Comparison of ENCODE assay signal across 24 cellular contexts in the genomic region with DNA sequence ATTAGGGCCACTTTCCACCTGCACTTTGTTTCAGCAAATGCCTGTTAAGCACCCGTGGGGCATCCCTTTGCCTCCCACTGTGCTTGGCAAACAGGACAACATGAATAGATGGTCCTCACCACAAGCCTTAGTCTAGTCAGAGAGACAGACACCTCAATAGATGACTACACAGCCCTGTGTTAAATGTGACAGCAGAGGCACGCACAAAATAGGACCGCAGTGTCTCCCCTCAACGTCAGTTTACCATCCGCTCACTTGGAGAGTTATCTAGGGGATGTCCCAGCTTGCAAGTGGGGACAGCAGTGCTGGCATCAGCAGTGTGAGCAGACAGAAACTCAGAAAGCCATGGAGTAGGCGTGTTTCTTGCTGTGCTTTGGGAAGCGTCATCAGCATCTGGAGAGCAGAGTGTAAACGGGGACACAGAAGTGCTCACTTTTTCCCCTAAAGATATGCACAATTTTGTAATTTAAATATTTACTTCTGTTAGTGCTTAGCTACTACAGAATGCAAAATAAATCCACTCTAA.
DNase-seq lines count a peak whose midpoint lies in the region; ATAC-seq and TF ChIP-seq lines count a peak whose summit lies in the region.
"Had no signal": no experiment of that assay in that cellular context is flagged by ENCODE, and none has a peak within 500 bp of the region (broad histone marks: within the 10 kb centered on the region; RNA-seq: fewer than 3 reads in every experiment).

No MANE protein-coding gene starts in this region.

- H3K9me3 Mint-ChIP-seq in stimulated activated effector memory CD8-positive, alpha-beta T cell treated with anti-CD3 and anti-CD28 coated beads, Interleukin-12 subunit alpha, Interleukin-12 subunit beta, amount 100 ng/mL, for 72 hours: no peaks in the 10 kb centered on the region
- H3K9me3 Mint-ChIP-seq: activated CD4-positive, alpha-beta T cell treated with anti-CD3 and anti-CD28 coated beads, Interleukin-2, amount 10 ng/mL, durations not matched to agents 24 days and 14 days had no signal

- no peak overlapping the region for H3K27ac Mint-ChIP-seq in stimulated activated effector memory CD8-positive, alpha-beta T cell treated with anti-CD3 and anti-CD28 coated beads, Interleukin-12 subunit alpha, Interleukin-12 subunit beta, amount 100 ng/mL, for 72 hours
- H3K27ac Mint-ChIP-seq: activated CD4-positive, alpha-beta T cell treated with anti-CD3 and anti-CD28 coated beads, Interleukin-2, amount 10 ng/mL, durations not matched to agents 24 days and 14 days; activated CD8-positive, alpha-beta memory T cell treated with anti-CD3 and anti-CD28 coated beads, Interleukin-2, amount 10 ng/mL, durations not matched to agents 7 days and 5 days; type B pancreatic cell had no signal

- DNase-seq in NCI-H146 (lab: John Stamatoyannopoulos, UW) (peak; percentile 82), caudate nucleus (lab: John Stamatoyannopoulos, UW) (peak in 1 of 61 donors; percentile 4)
- DNase-seq in stimulated activated effector memory CD8-positive, alpha-beta T cell treated with anti-CD3 and anti-CD28 coated beads, Interleukin-12 subunit alpha, Interleukin-12 subunit beta, amount 100 ng/mL, for 72 hours (ENCODE audit: low spot score in 2 of 2): no peak
- DNase-seq: activated CD4-positive, alpha-beta T cell treated with anti-CD3 and anti-CD28 coated beads, Interleukin-2, amount 10 ng/mL, durations not matched to agents 24 days and 14 days; activated CD8-positive, alpha-beta memory T cell treated with anti-CD3 and anti-CD28 coated beads, Interleukin-2, amount 10 ng/mL, durations not matched to agents 7 days and 5 days; activated naive CD4-positive, alpha-beta T cell; activated T-cell treated with anti-CD3 and anti-CD28 coated beads, Interleukin-2, amount 50 U/mL, for 48 hours; effector CD8-positive, alpha-beta T cell; foreskin keratinocyte; NCI-H1048; NCI-H2029; pancreas; retina; SHP77; stimulated activated CD4-positive, alpha-beta T cell treated with anti-CD3 and anti-CD28 coated beads, Interleukin-1b, Interleukin-23, amount 100 ng/mL, for 48 hours; stimulated activated CD8-positive, alpha-beta memory T cell treated with anti-CD3 and anti-CD28 coated beads, Interleukin-4, amount 100 ng/mL, for 48 hours; T-helper 9 cell; WERI-Rb-1 had no signal

- no peaks in the 10 kb centered on the region for H3K36me3 Mint-ChIP-seq in stimulated activated effector memory CD8-positive, alpha-beta T cell treated with anti-CD3 and anti-CD28 coated beads, Interleukin-12 subunit alpha, Interleukin-12 subunit beta, amount 100 ng/mL, for 72 hours
- H3K36me3 Mint-ChIP-seq: activated CD8-positive, alpha-beta memory T cell treated with anti-CD3 and anti-CD28 coated beads, Interleukin-2, amount 10 ng/mL, durations not matched to agents 7 days and 5 days; type B pancreatic cell had no signal

- H3K27ac ChIP-seq in C4-2B: peak overlapping the region; percentile 34; the same call in 1 of the 2 replicates
- H3K27ac ChIP-seq in caudate nucleus (ENCODE audit: low read depth, low read length): peak overlapping the region; percentile 81
- H3K27ac ChIP-seq: foreskin keratinocyte, WERI-Rb-1 had no signal

- ATAC-seq in stimulated activated effector memory CD8-positive, alpha-beta T cell treated with anti-CD3 and anti-CD28 coated beads, Interleukin-12 subunit alpha, Interleukin-12 subunit beta, amount 100 ng/mL, for 72 hours: peak; percentile 86
- ATAC-seq in HG03354 (IDR thresholded peaks at IDR 0.05; ENCODE audit: poor library complexity, severe bottlenecking, unreplicated experiment) (no peak), GM19324 (IDR thresholded peaks at IDR 0.05; ENCODE audit: low FRiP score, unreplicated experiment) (no peak), HG03565 (IDR thresholded peaks at IDR 0.05; ENCODE audit: unreplicated experiment) (no peak)
- ATAC-seq: activated CD8-positive, alpha-beta memory T cell treated with anti-CD3 and anti-CD28 coated beads, Interleukin-2, amount 10 ng/mL, durations not matched to agents 7 days and 5 days; foreskin keratinocyte had no signal

- no peak overlapping the region for H3K4me3 Mint-ChIP-seq in stimulated activated effector memory CD8-positive, alpha-beta T cell treated with anti-CD3 and anti-CD28 coated beads, Interleukin-12 subunit alpha, Interleukin-12 subunit beta, amount 100 ng/mL, for 72 hours
- H3K4me3 Mint-ChIP-seq: activated CD4-positive, alpha-beta T cell treated with anti-CD3 and anti-CD28 coated beads, Interleukin-2, amount 10 ng/mL, durations not matched to agents 24 days and 14 days; activated CD8-positive, alpha-beta memory T cell treated with anti-CD3 and anti-CD28 coated beads, Interleukin-2, amount 10 ng/mL, durations not matched to agents 7 days and 5 days; neural crest cell; type B pancreatic cell had no signal

- no peaks in the 10 kb centered on the region for H3K4me1 Mint-ChIP-seq in stimulated activated effector memory CD8-positive, alpha-beta T cell treated with anti-CD3 and anti-CD28 coated beads, Interleukin-12 subunit alpha, Interleukin-12 subunit beta, amount 100 ng/mL, for 72 hours
- H3K4me1 Mint-ChIP-seq: activated CD8-positive, alpha-beta memory T cell treated with anti-CD3 and anti-CD28 coated beads, Interleukin-2, amount 10 ng/mL, durations not matched to agents 7 days and 5 days had no signal

- no peak for TF ChIP-seq CTCF in C4-2B (conservative IDR thresholded peaks at IDR 0.05)
